In genomic region chr18:34929336-34929780, GRCh38 we compare ENCODE assay signal across 12 cellular contexts.
DNase-seq lines count a peak whose midpoint lies in the region; ATAC-seq, FAIRE-seq and TF ChIP-seq lines count a peak whose summit lies in the region.
"Had no signal": no experiment of that assay in that cellular context is flagged by ENCODE, and none has a peak within 500 bp of the region (broad histone marks: within the 10 kb centered on the region; RNA-seq: fewer than 3 reads in every experiment).

No MANE protein-coding gene starts in this region.

- H3K4me2 ChIP-seq in endothelial cell of umbilical vein (ENCODE audit: insufficient read depth, low read length), result peak overlapping the region; percentile 53

- no peaks in the 10 kb centered on the region for H3K79me2 ChIP-seq in endothelial cell of umbilical vein (ENCODE audit: control insufficient read depth, insufficient read depth, low read length)

- POLR2A ChIA-PET in endothelial cell of umbilical vein (lab: Charles Lee), result no interaction called here

- peaks cover 4% of the 10 kb centered on the region for H3K36me3 Mint-ChIP-seq in natural killer cell treated with Interleukin-12 subunit alpha and Interleukin-12 subunit beta and Interleukin-15 and Interleukin-18, amount 100 ng/mL, for 72 hours
- H3K36me3 Mint-ChIP-seq: brain; stimulated activated naive B cell treated with anti-CD40 and anti-IgM and Interleukin-4, amounts not matched to agents 10 μg/mL and 1 μg/mL and 100 μg/mL, for 72 hours had no signal

- no peaks in the 10 kb centered on the region for H4K20me1 ChIP-seq in endothelial cell of umbilical vein (replicated peaks; ENCODE audit: control insufficient read depth, extremely low read depth, insufficient read depth, low read length)

- dilution Hi-C loops in endothelial cell of umbilical vein (cut with MboI; ENCODE audit: extremely low pct_ligation_motif_present, low sequenced_read_pairs), result no loop called here

- H3K36me3 ChIP-seq in endothelial cell of umbilical vein (ENCODE audit: control insufficient read depth in 2 of 2, extremely low read depth in 1 of 2, insufficient read depth in 2 of 2, low read length in 2 of 2), result no peaks in the 10 kb centered on the region

- no peaks in the 10 kb centered on the region for H3K9me3 Mint-ChIP-seq in natural killer cell treated with Interleukin-12 subunit alpha and Interleukin-12 subunit beta and Interleukin-15 and Interleukin-18, amount 100 ng/mL, for 72 hours
- H3K9me3 Mint-ChIP-seq: stimulated activated naive B cell treated with anti-CD40 and anti-IgM and Interleukin-4, amounts not matched to agents 10 μg/mL and 1 μg/mL and 100 μg/mL, for 72 hours had no signal

- H3K27me3 Mint-ChIP-seq in natural killer cell treated with Interleukin-12 subunit alpha and Interleukin-12 subunit beta and Interleukin-15 and Interleukin-18, amount 100 ng/mL, for 72 hours, result peaks cover 17 to 28% of the 10 kb centered on the region in 2 donors
- H3K27me3 Mint-ChIP-seq: brain had no signal

- H3K4me1 Mint-ChIP-seq in natural killer cell treated with Interleukin-12 subunit alpha and Interleukin-12 subunit beta and Interleukin-15 and Interleukin-18, amount 100 ng/mL, for 72 hours (ENCODE audit: low read depth in 2 of 2), result no peaks in the 10 kb centered on the region
- H3K4me1 Mint-ChIP-seq: brain; stimulated activated naive B cell treated with anti-CD40 and anti-IgM and Interleukin-4, amounts not matched to agents 10 μg/mL and 1 μg/mL and 100 μg/mL, for 72 hours had no signal

- intact Hi-C loops in endothelial cell of umbilical vein (cut with micrococcal nuclease), result no loop called here
- intact Hi-C loops in Right ventricle myocardium inferior (cut with DNase I), result no loop called here

- no peak for TF ChIP-seq POLR2A in endothelial cell of umbilical vein (IDR thresholded peaks at IDR 0.05; ENCODE audit: low read depth, low read length)

- H3K27ac Mint-ChIP-seq in natural killer cell treated with Interleukin-12 subunit alpha and Interleukin-12 subunit beta and Interleukin-15 and Interleukin-18, amount 100 ng/mL, for 72 hours, result no peak overlapping the region
- H3K27ac Mint-ChIP-seq: stimulated activated naive B cell treated with anti-CD40 and anti-IgM and Interleukin-4, amounts not matched to agents 10 μg/mL and 1 μg/mL and 100 μg/mL, for 72 hours had no signal

- peak; percentile 15 for DNase-seq in GM04503 (ENCODE audit: low read depth)
- peak; percentile 45 for DNase-seq in NCI-H774 (lab: John Stamatoyannopoulos, UW)
- DNase-seq in endothelial cell of umbilical vein (ENCODE audit: low read depth, low spot score), result peak; percentile 56
- peak; percentile 82 for DNase-seq in retinal pigment epithelial cell (ENCODE audit: low read depth)
- DNase-seq in stimulated activated naive CD4-positive, alpha-beta T cell (lab: John Stamatoyannopoulos, UW), result no peak
- no peak for DNase-seq in Right ventricle myocardium inferior (ENCODE audit: missing footprints)
- no peak for DNase-seq in natural killer cell treated with Interleukin-12 subunit alpha and Interleukin-12 subunit beta and Interleukin-15 and Interleukin-18, amount 100 ng/mL, for 72 hours (ENCODE audit: low spot score)
- DNase-seq: stimulated activated naive B cell treated with anti-CD40 and anti-IgM and Interleukin-4, amounts not matched to agents 10 μg/mL and 1 μg/mL and 100 μg/mL, for 72 hours had no signal

- H3K9me1 ChIP-seq in endothelial cell of umbilical vein (replicated peaks; ENCODE audit: control insufficient read depth, extremely low read depth, insufficient read depth, low read length), result no peaks in the 10 kb centered on the region

- H3K27me3 ChIP-seq in endothelial cell of umbilical vein (ENCODE audit: control insufficient read depth in 2 of 2, insufficient read depth in 2 of 2, low read length in 2 of 2), result no peaks in the 10 kb centered on the region

- TF ChIP-seq CTCF in endothelial cell of umbilical vein (IDR thresholded peaks at IDR 0.05; ENCODE audit: extremely low read depth in 1 of 2, insufficient read depth in 1 of 2, low read depth in 1 of 2, low read length in 2 of 2) (no peak), retinal pigment epithelial cell (conservative IDR thresholded peaks at IDR 0.05; ENCODE audit: low read depth, low read length) (no peak)

- H2AFZ ChIP-seq in endothelial cell of umbilical vein (ENCODE audit: low read depth, low read length), result peak overlapping the region; percentile 53

- no peaks in the 10 kb centered on the region for H3K9me3 ChIP-seq in endothelial cell of umbilical vein (replicated peaks; ENCODE audit: control insufficient read depth, insufficient read depth, low read length)

- peak; percentile 77 for FAIRE-seq in endothelial cell of umbilical vein (lab: Jason Lieb, UNC)
- FAIRE-seq: GM12891 had no signal

- peaks cover 9% of the 10 kb centered on the region for H3K4me1 ChIP-seq in endothelial cell of umbilical vein (ENCODE audit: control insufficient read depth, extremely low read depth, insufficient read depth, low read length)

- CTCF ChIA-PET in endothelial cell of umbilical vein (lab: Charles Lee), result interaction anchor here (0.7 kb wide), 1 partner anchor 63 kb away, joined by 3 read pairs; no protein-coding TSS in a partner anchor

- BruUV-seq in endothelial cell of umbilical vein (replicated peaks; lab: Mats Ljungman, UMichigan), result no TSS peak

- H3K4me3 ChIP-seq in endothelial cell of umbilical vein (replicated peaks in 1 of 3; ENCODE audit: insufficient read depth in 1 of 3, low read depth in 1 of 3, low read length in 3 of 3) (no peak overlapping the region), retinal pigment epithelial cell (ENCODE audit: low read length) (no peak overlapping the region)

- no peak overlapping the region for H3K27ac ChIP-seq in endothelial cell of umbilical vein (ENCODE audit: insufficient read depth, low read depth, low read length)
- H3K27ac ChIP-seq: HL-60 had no signal

- ATAC-seq in Right ventricle myocardium inferior, result no peak
- no peak for ATAC-seq in HG03354 (IDR thresholded peaks at IDR 0.05; ENCODE audit: poor library complexity, severe bottlenecking, unreplicated experiment)
- no peak for ATAC-seq in natural killer cell treated with Interleukin-12 subunit alpha and Interleukin-12 subunit beta and Interleukin-15 and Interleukin-18, amount 100 ng/mL, for 72 hours
- ATAC-seq: stimulated activated naive B cell treated with anti-CD40 and anti-IgM and Interleukin-4, amounts not matched to agents 10 μg/mL and 1 μg/mL and 100 μg/mL, for 72 hours had no signal

- H3K9ac ChIP-seq in endothelial cell of umbilical vein (replicated peaks; ENCODE audit: extremely low read depth, insufficient read depth, low read length), result no peak overlapping the region

- H3K4me3 Mint-ChIP-seq in natural killer cell treated with Interleukin-12 subunit alpha and Interleukin-12 subunit beta and Interleukin-15 and Interleukin-18, amount 100 ng/mL, for 72 hours, result no peak overlapping the region
- H3K4me3 Mint-ChIP-seq: brain; stimulated activated naive B cell treated with anti-CD40 and anti-IgM and Interleukin-4, amounts not matched to agents 10 μg/mL and 1 μg/mL and 100 μg/mL, for 72 hours had no signal

TF ChIP-seq in endothelial cell of umbilical vein, 7 proteins besides CTCF, POLR2A, EP300 and RAD21:
- TF ChIP-seq EZH2 (IDR thresholded peaks at IDR 0.05; ENCODE audit: borderline replicate concordance, low read depth, low read length, severe bottlenecking) (no peak), FOS (IDR thresholded peaks at IDR 0.05; ENCODE audit: borderline replicate concordance, insufficient read depth, low read length) (peak; percentile 66)

Comparison
In these comparisons a context has a peak if more than half of its experiments do, and no peak if none do; other contexts are left out.
1. DNase-seq: peak in GM04503 (single experiment), NCI-H774 (single experiment), endothelial cell of umbilical vein (single experiment) and retinal pigment epithelial cell (single experiment); none in stimulated activated naive CD4-positive, alpha-beta T cell (0 of 6), Right ventricle myocardium inferior (single experiment) and natural killer cell treated with Interleukin-12 subunit alpha and Interleukin-12 subunit beta and Interleukin-15 and Interleukin-18, amount 100 ng/mL, for 72 hours (single experiment).